ENCODE assay signal across 24 cellular contexts in the genomic region with DNA sequence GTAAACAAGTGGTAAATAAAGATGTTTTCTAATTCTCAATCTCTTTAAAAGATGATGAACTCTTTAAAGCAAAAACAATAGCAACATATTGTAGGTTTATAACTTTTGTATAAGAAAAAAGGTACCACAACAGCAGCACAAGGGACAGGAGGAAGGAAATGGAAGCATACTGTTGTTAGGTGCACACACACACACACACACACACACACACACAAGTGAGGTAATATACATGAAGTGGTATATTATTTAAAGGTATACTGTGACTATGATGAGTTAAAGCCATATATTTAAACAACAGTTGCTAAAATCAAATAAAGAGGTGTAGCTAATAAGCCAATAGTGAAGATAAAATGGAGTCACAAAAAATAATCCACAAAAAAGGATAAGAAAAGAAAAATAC.
"Had no signal": no experiment of that assay in that cellular context is flagged by ENCODE, and none has a peak within 500 bp of the region (broad histone marks: within the 10 kb centered on the region; RNA-seq: fewer than 3 reads in every experiment).

No MANE protein-coding gene starts in this region.

- H3K9me3 Mint-ChIP-seq: dendritic cell treated with granulocyte-macrophage colony-stimulating factor and Interleukin-4, amounts not matched to agents 40 ng/mL and 50 ng/mL, for 4 days; memory B cell; nephron progenitor cell; stimulated activated memory B cell treated with anti-CD40 and anti-IgM and Interleukin-4, amounts not matched to agents 10 μg/mL and 1 μg/mL and 100 μg/mL, for 72 hours; stimulated activated naive CD8-positive, alpha-beta T cell treated with anti-CD3 and anti-CD28 coated beads, Interleukin-15, Interleukin-2, amounts not matched to agents 100 ng/mL and 50 ng/mL, for 24 hours had no signal

- H3K4me3 Mint-ChIP-seq: dendritic cell treated with granulocyte-macrophage colony-stimulating factor and Interleukin-4, amounts not matched to agents 40 ng/mL and 50 ng/mL, for 4 days; endodermal cell; memory B cell; mesothelial cell of epicardium; nephron progenitor cell; stimulated activated memory B cell treated with anti-CD40 and anti-IgM and Interleukin-4, amounts not matched to agents 10 μg/mL and 1 μg/mL and 100 μg/mL, for 72 hours; stimulated activated naive CD8-positive, alpha-beta T cell treated with anti-CD3 and anti-CD28 coated beads, Interleukin-15, Interleukin-2, amounts not matched to agents 100 ng/mL and 50 ng/mL, for 24 hours had no signal

- H3K4me1 Mint-ChIP-seq: endodermal cell; memory B cell; nephron progenitor cell; stimulated activated memory B cell treated with anti-CD40 and anti-IgM and Interleukin-4, amounts not matched to agents 10 μg/mL and 1 μg/mL and 100 μg/mL, for 72 hours had no signal

- H3K36me3 ChIP-seq: lower lobe of right lung, right lobe of liver, thoracic aorta had no signal

- ATAC-seq: foreskin keratinocyte; left lung; lower lobe of right lung; psoas muscle; right lobe of liver; stimulated activated memory B cell treated with anti-CD40 and anti-IgM and Interleukin-4, amounts not matched to agents 10 μg/mL and 1 μg/mL and 100 μg/mL, for 72 hours had no signal

- H3K9me3 ChIP-seq: left lung, lower lobe of right lung, psoas muscle, right lobe of liver, spleen, thoracic aorta had no signal

- H3K27me3 ChIP-seq: foreskin keratinocyte, left lung, right lobe of liver, spleen had no signal

- DNase-seq: central memory CD4-positive, alpha-beta T cell; erythroblast; foreskin keratinocyte; hypothalamus; islet precursor cell; left lung; lower lobe of right lung; nephron progenitor cell; psoas muscle; retina; right lobe of liver; spleen; stimulated activated CD4-positive, alpha-beta T cell treated with anti-CD3 and anti-CD28 coated beads, Interleukin-15, amount 100 ng/mL, for 24 hours; stimulated activated CD4-positive, alpha-beta T cell treated with anti-CD3 and anti-CD28 coated beads, Interleukin-1b, Interleukin-23, amount 100 ng/mL, for 48 hours; stimulated activated CD4-positive, alpha-beta T cell treated with anti-CD3 and anti-CD28 coated beads, Interleukin-4, amount 100 ng/mL, for 24 hours; trophoblast cell had no signal

- H3K27me3 Mint-ChIP-seq: memory B cell; stimulated activated memory B cell treated with anti-CD40 and anti-IgM and Interleukin-4, amounts not matched to agents 10 μg/mL and 1 μg/mL and 100 μg/mL, for 72 hours; stimulated activated naive CD8-positive, alpha-beta T cell treated with anti-CD3 and anti-CD28 coated beads, Interleukin-15, Interleukin-2, amounts not matched to agents 100 ng/mL and 50 ng/mL, for 24 hours had no signal

- H3K27ac Mint-ChIP-seq: dendritic cell treated with granulocyte-macrophage colony-stimulating factor and Interleukin-4, amounts not matched to agents 40 ng/mL and 50 ng/mL, for 4 days; endodermal cell; memory B cell; mesothelial cell of epicardium; nephron progenitor cell; stimulated activated memory B cell treated with anti-CD40 and anti-IgM and Interleukin-4, amounts not matched to agents 10 μg/mL and 1 μg/mL and 100 μg/mL, for 72 hours; stimulated activated naive CD8-positive, alpha-beta T cell treated with anti-CD3 and anti-CD28 coated beads, Interleukin-15, Interleukin-2, amounts not matched to agents 100 ng/mL and 50 ng/mL, for 24 hours had no signal

- H3K4me1 ChIP-seq: foreskin keratinocyte, left lung, lower lobe of right lung, psoas muscle, right lobe of liver, spleen had no signal

- H3K4me3 ChIP-seq: left lung, lower lobe of right lung, psoas muscle, right lobe of liver, spleen, thoracic aorta had no signal

- FAIRE-seq: endothelial cell of umbilical vein had no signal

- H3K27ac ChIP-seq: foreskin keratinocyte, left lung, lower lobe of right lung, psoas muscle, right lobe of liver, spleen, thoracic aorta had no signal
